23 cellular contexts compared by ENCODE assay signal in genomic region chr4:71156616-71157015, GRCh38.
"Had no signal": no experiment of that assay in that cellular context is flagged by ENCODE, and none has a peak within 500 bp of the region (broad histone marks: within the 10 kb centered on the region; RNA-seq: fewer than 3 reads in every experiment).

No MANE protein-coding gene starts in this region.

- H3K27me3 Mint-ChIP-seq: dendritic cell treated with granulocyte-macrophage colony-stimulating factor and Interleukin-4, amounts not matched to agents 40 ng/mL and 50 ng/mL, for 4 days; progenitor cell of endocrine pancreas; stimulated activated naive CD8-positive, alpha-beta T cell treated with anti-CD3 and anti-CD28 coated beads, Interleukin-15, Interleukin-2, amounts not matched to agents 100 ng/mL and 50 ng/mL, for 24 hours had no signal

- ATAC-seq: effector memory CD8-positive, alpha-beta T cell; foreskin keratinocyte; left colon; pancreas; right lobe of liver; stimulated activated memory B cell treated with anti-CD40 and anti-IgM and Interleukin-4, amounts not matched to agents 10 μg/mL and 1 μg/mL and 100 μg/mL, for 72 hours; upper lobe of right lung had no signal

- DNase-seq: effector memory CD8-positive, alpha-beta T cell; esophagus squamous epithelium; foreskin keratinocyte; immature natural killer cell; kidney; left colon; mesendoderm; naive B cell; occipital lobe; pancreas; right lobe of liver; spleen; stimulated activated CD4-positive, alpha-beta T cell treated with anti-CD3 and anti-CD28 coated beads, Interleukin-15, amount 100 ng/mL, for 24 hours; stimulated activated CD4-positive, alpha-beta T cell treated with anti-CD3 and anti-CD28 coated beads, Interleukin-1b, Interleukin-23, amount 100 ng/mL, for 48 hours; stimulated activated CD4-positive, alpha-beta T cell treated with anti-CD3 and anti-CD28 coated beads, Interleukin-4, amount 100 ng/mL, for 24 hours; tibial artery; upper lobe of right lung had no signal

- H3K4me3 Mint-ChIP-seq: dendritic cell treated with granulocyte-macrophage colony-stimulating factor and Interleukin-4, amounts not matched to agents 40 ng/mL and 50 ng/mL, for 4 days; effector memory CD8-positive, alpha-beta T cell; immature natural killer cell; naive B cell; nephron; stimulated activated memory B cell treated with anti-CD40 and anti-IgM and Interleukin-4, amounts not matched to agents 10 μg/mL and 1 μg/mL and 100 μg/mL, for 72 hours; stimulated activated naive CD8-positive, alpha-beta T cell treated with anti-CD3 and anti-CD28 coated beads, Interleukin-15, Interleukin-2, amounts not matched to agents 100 ng/mL and 50 ng/mL, for 24 hours had no signal

- FAIRE-seq: pancreas had no signal

- H3K9me3 ChIP-seq: esophagus squamous epithelium, pancreas, right lobe of liver, spleen, tibial artery, upper lobe of right lung, vagina had no signal

- H3K36me3 Mint-ChIP-seq: naive B cell; stimulated activated memory B cell treated with anti-CD40 and anti-IgM and Interleukin-4, amounts not matched to agents 10 μg/mL and 1 μg/mL and 100 μg/mL, for 72 hours had no signal

- H3K4me3 ChIP-seq: esophagus squamous epithelium, pancreas, right lobe of liver, spleen, tibial artery, upper lobe of right lung, vagina had no signal

- H3K4me1 ChIP-seq: esophagus squamous epithelium, foreskin keratinocyte, pancreas, right lobe of liver, spleen, upper lobe of right lung, vagina had no signal

- H3K4me1 Mint-ChIP-seq: naive B cell; stimulated activated memory B cell treated with anti-CD40 and anti-IgM and Interleukin-4, amounts not matched to agents 10 μg/mL and 1 μg/mL and 100 μg/mL, for 72 hours had no signal

- H3K27ac Mint-ChIP-seq: dendritic cell treated with granulocyte-macrophage colony-stimulating factor and Interleukin-4, amounts not matched to agents 40 ng/mL and 50 ng/mL, for 4 days; effector memory CD8-positive, alpha-beta T cell; immature natural killer cell; naive B cell; progenitor cell of endocrine pancreas; stimulated activated memory B cell treated with anti-CD40 and anti-IgM and Interleukin-4, amounts not matched to agents 10 μg/mL and 1 μg/mL and 100 μg/mL, for 72 hours; stimulated activated naive CD8-positive, alpha-beta T cell treated with anti-CD3 and anti-CD28 coated beads, Interleukin-15, Interleukin-2, amounts not matched to agents 100 ng/mL and 50 ng/mL, for 24 hours had no signal

- H3K27me3 ChIP-seq: esophagus squamous epithelium, foreskin keratinocyte, pancreas, right lobe of liver, spleen, tibial artery, vagina had no signal

- H3K9me3 Mint-ChIP-seq: dendritic cell treated with granulocyte-macrophage colony-stimulating factor and Interleukin-4, amounts not matched to agents 40 ng/mL and 50 ng/mL, for 4 days; effector memory CD8-positive, alpha-beta T cell; immature natural killer cell; naive B cell; nephron; stimulated activated memory B cell treated with anti-CD40 and anti-IgM and Interleukin-4, amounts not matched to agents 10 μg/mL and 1 μg/mL and 100 μg/mL, for 72 hours; stimulated activated naive CD8-positive, alpha-beta T cell treated with anti-CD3 and anti-CD28 coated beads, Interleukin-15, Interleukin-2, amounts not matched to agents 100 ng/mL and 50 ng/mL, for 24 hours had no signal

- H3K36me3 ChIP-seq: esophagus squamous epithelium, pancreas, right lobe of liver, spleen, tibial artery, upper lobe of right lung, vagina had no signal

- H3K27ac ChIP-seq: esophagus squamous epithelium, foreskin keratinocyte, pancreas, right lobe of liver, spleen, tibial artery, upper lobe of right lung, vagina had no signal
